Comparison of ENCODE assay signal across 26 cellular contexts in genomic region chr16:50499254-50499653, GRCh38. TPM values are rescaled to one million over a fixed set of nuclear protein-coding genes. Genes with fewer than 3 reads are reported as not detected.
DNase-seq lines count a peak whose midpoint lies in the region; ATAC-seq and TF ChIP-seq lines count a peak whose summit lies in the region.
"Had no signal": no experiment of that assay in that cellular context is flagged by ENCODE, and none has a peak within 500 bp of the region (broad histone marks: within the 10 kb centered on the region; RNA-seq: fewer than 3 reads in every experiment).

No MANE protein-coding gene starts in this region.

- H3K27me3 Mint-ChIP-seq in GM23338 (ENCODE audit: insufficient read depth, low read depth, poor library complexity) (no peaks in the 10 kb centered on the region), chondrocyte (ENCODE audit: low read depth) (no peaks in the 10 kb centered on the region)

- no peaks in the 10 kb centered on the region for H3K27me3 ChIP-seq in GM23338 (ENCODE audit: insufficient read depth)
- H3K27me3 ChIP-seq in vagina, result no peaks in the 10 kb centered on the region

- H3K36me3 ChIP-seq in GM23338 (ENCODE audit: insufficient read depth), result no peaks in the 10 kb centered on the region
- no peaks in the 10 kb centered on the region for H3K36me3 ChIP-seq in vagina

- peaks cover 13% of the 10 kb centered on the region; the same call in 1 of the 2 replicates for H3K9me2 ChIP-seq in GM23338 (ENCODE audit: insufficient read depth)
- H3K9me2 ChIP-seq: SK-N-SH had no signal

- H3K27ac Mint-ChIP-seq in GM23338 (no peak overlapping the region), chondrocyte (ENCODE audit: unreplicated experiment) (peak overlapping the region; percentile 92)
- H3K27ac Mint-ChIP-seq: B cell; CD8-positive, alpha-beta T cell had no signal

- no peak overlapping the region for H2AFZ ChIP-seq in GM23338

- no peak overlapping the region for H3K4me3 Mint-ChIP-seq in GM23338
- no peak overlapping the region for H3K4me3 Mint-ChIP-seq in chondrocyte (ENCODE audit: unreplicated experiment)
- H3K4me3 Mint-ChIP-seq: B cell; CD8-positive, alpha-beta T cell had no signal

- H3K4me2 ChIP-seq in GM23338, result 0 out of 2 replicates have a peak overlapping the region, but pooled peaks have one; percentile 27
- H3K4me2 ChIP-seq: SK-N-SH had no signal

- TF ChIP-seq POLR2A in vagina (IDR thresholded peaks at IDR 0.05), result no peak

- no peaks in the 10 kb centered on the region for H3K79me2 ChIP-seq in GM23338 (replicated peaks; ENCODE audit: insufficient read depth)

- H3K36me3 Mint-ChIP-seq in GM23338 (ENCODE audit: low read depth), result no peaks in the 10 kb centered on the region
- H3K36me3 Mint-ChIP-seq in chondrocyte (ENCODE audit: low read depth), result no peaks in the 10 kb centered on the region
- H3K36me3 Mint-ChIP-seq: CD8-positive, alpha-beta T cell had no signal

- ATAC-seq in GM23338, result no peak
- no peak for ATAC-seq in GM21737 (IDR thresholded peaks at IDR 0.05; ENCODE audit: unreplicated experiment)
- ATAC-seq: CD8-positive, alpha-beta T cell; GM12878 had no signal

- H3K4me3 ChIP-seq in GM23338, result no peak overlapping the region
- no peak overlapping the region for H3K4me3 ChIP-seq in vagina
- H3K4me3 ChIP-seq: GM12878 had no signal

- DNase-seq in GM23338 (ENCODE audit: low spot score) (no peak), chondrocyte (ENCODE audit: low spot score) (no peak), mesenteric fat pad (ENCODE audit: low spot score) (peak; percentile 9), vagina (ENCODE audit: extremely low spot score in 2 of 2) (no peak), NCI-H1092 treated with DMSO at 0.1 percent for 48 hours (lab: John Stamatoyannopoulos, UW) (no peak)
- no peak for DNase-seq in stimulated activated CD4-positive, alpha-beta T cell treated with anti-CD3 and anti-CD28 coated beads, Interleukin-4, amount 100 ng/mL, for 24 hours
- DNase-seq: Caco-2, DMS 273 treated with DMSO at 0.1 percent for 48 hours, DMS79, EL, GDM1, GOT3, HCEC 1CT, KBM-7, MV-4-11, NCI-H1105 treated with DMSO at 0.1 percent for 48 hours, NCI-H146, NCI-H2029, NCI-H524 treated with DMSO at 0.1 percent for 48 hours, NCI-H774, SK-N-SH had no signal

- TF ChIP-seq CTCF in GM23338 (conservative IDR thresholded peaks at IDR 0.05; ENCODE audit: low read depth in 2 of 2) (no peak), chondrocyte (IDR thresholded peaks at IDR 0.05) (no peak), vagina (IDR thresholded peaks at IDR 0.05) (no peak)

- no peaks in the 10 kb centered on the region for H3K9me3 Mint-ChIP-seq in GM23338
- peaks cover 6% of the 10 kb centered on the region for H3K9me3 Mint-ChIP-seq in chondrocyte (ENCODE audit: low read depth)
- H3K9me3 Mint-ChIP-seq: CD8-positive, alpha-beta T cell had no signal

- no peaks in the 10 kb centered on the region for H4K20me1 ChIP-seq in GM23338 (replicated peaks; ENCODE audit: insufficient read depth)

- no peaks in the 10 kb centered on the region for H3K4me1 ChIP-seq in GM23338 (ENCODE audit: insufficient read depth)
- H3K4me1 ChIP-seq in vagina, result peaks cover 8% of the 10 kb centered on the region

- H3K9me3 ChIP-seq in vagina, result no peaks in the 10 kb centered on the region
- H3K9me3 ChIP-seq: SK-N-SH had no signal

- no peaks in the 10 kb centered on the region for H3F3A ChIP-seq in GM23338 (replicated peaks; ENCODE audit: low read depth)

- H3K4me1 Mint-ChIP-seq in GM23338 (peaks cover 4% of the 10 kb centered on the region; the same call in 2 of the 3 replicates), chondrocyte (ENCODE audit: low read depth) (peaks cover 37% of the 10 kb centered on the region)
- H3K4me1 Mint-ChIP-seq: B cell had no signal

- H3K27ac ChIP-seq in GM23338 (ENCODE audit: low read depth) (no peak overlapping the region), vagina (peak overlapping the region; percentile 36)
- H3K27ac ChIP-seq: C4-2B had no signal

- intact Hi-C loops in vagina (cut with DNase I), result no loop called here

TF ChIP-seq in GM23338, 12 proteins besides CTCF, POLR2A, EP300 and RAD21:
- TF ChIP-seq EZH2phosphoT487 (IDR thresholded peaks at IDR 0.05; ENCODE audit: unreplicated experiment) (no peak), REST (IDR thresholded peaks at IDR 0.05; ENCODE audit: unreplicated experiment) (no peak), EZH2 (IDR thresholded peaks at IDR 0.05; ENCODE audit: low read depth, unreplicated experiment) (no peak)
TF ChIP-seq in GM23338: peak in this region for 0.

RNA-seq across cellular contexts. Expression of gene NKD1, which starts 48.9 kb away (rescaled TPM):
- 1.6 and 2.1 TPM in 2 replicates for total RNA-seq in GM23338 (2014; rRNA removed; shearing (Covaris generic))
- polyA plus RNA-seq in GM23338 (2016; fragmentation: Nextera tagmentation; extraction: Ambion mirVana), result 2.3 and 2.5 TPM in 2 replicates
- 5.6 to 8.0 TPM (median 7.8 TPM) in 3 replicates for total RNA-seq in chondrocyte
- 2.4 TPM for total RNA-seq in mesenteric fat pad
- total RNA-seq in vagina, result 1.7 TPM
